ENCODE assay signal across 1 cellular context in the genomic region with DNA sequence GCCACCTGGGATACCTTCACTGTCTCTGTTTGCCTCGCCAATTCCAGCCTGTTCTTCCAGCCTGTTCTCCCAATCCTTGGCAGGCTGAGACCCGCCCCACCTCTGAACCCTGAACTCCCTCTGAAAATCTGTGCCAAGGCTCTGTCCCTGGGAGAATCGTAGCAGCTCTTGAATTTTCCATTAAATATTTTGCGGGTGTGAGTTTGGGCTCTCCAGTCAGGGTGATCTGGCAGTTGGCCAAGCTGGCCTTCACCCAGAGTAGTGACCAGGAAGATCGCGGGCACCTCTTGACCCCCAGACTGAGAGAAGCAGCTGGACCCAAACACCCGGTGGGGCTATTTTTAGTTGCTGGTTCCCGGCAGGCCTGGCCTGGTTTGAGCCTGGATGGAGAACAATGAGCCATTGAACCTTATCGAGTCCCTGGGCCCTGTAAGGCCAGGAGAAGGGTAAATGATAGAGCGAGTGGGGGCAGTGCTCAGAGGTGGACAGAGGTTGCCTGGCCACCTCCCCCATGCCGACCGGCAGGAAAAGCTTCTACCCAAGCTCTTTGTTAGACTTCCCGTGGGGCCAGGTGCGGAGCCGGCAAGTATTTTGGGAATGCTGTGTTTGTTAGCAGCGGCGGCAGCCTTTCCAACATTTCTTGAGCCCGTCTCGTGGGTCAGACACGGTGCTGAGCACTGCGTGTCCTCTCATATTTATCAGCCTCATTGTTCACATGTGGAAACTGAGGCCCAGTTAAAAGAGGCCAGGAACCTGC.
TF ChIP-seq lines count a peak whose summit lies in the region.

No MANE protein-coding gene starts in this region.

TF ChIP-seq in HepG2, 621 proteins besides CTCF, POLR2A, EP300 and RAD21 (continued from another document and continues in another):
- TF ChIP-seq, protein P1, sequence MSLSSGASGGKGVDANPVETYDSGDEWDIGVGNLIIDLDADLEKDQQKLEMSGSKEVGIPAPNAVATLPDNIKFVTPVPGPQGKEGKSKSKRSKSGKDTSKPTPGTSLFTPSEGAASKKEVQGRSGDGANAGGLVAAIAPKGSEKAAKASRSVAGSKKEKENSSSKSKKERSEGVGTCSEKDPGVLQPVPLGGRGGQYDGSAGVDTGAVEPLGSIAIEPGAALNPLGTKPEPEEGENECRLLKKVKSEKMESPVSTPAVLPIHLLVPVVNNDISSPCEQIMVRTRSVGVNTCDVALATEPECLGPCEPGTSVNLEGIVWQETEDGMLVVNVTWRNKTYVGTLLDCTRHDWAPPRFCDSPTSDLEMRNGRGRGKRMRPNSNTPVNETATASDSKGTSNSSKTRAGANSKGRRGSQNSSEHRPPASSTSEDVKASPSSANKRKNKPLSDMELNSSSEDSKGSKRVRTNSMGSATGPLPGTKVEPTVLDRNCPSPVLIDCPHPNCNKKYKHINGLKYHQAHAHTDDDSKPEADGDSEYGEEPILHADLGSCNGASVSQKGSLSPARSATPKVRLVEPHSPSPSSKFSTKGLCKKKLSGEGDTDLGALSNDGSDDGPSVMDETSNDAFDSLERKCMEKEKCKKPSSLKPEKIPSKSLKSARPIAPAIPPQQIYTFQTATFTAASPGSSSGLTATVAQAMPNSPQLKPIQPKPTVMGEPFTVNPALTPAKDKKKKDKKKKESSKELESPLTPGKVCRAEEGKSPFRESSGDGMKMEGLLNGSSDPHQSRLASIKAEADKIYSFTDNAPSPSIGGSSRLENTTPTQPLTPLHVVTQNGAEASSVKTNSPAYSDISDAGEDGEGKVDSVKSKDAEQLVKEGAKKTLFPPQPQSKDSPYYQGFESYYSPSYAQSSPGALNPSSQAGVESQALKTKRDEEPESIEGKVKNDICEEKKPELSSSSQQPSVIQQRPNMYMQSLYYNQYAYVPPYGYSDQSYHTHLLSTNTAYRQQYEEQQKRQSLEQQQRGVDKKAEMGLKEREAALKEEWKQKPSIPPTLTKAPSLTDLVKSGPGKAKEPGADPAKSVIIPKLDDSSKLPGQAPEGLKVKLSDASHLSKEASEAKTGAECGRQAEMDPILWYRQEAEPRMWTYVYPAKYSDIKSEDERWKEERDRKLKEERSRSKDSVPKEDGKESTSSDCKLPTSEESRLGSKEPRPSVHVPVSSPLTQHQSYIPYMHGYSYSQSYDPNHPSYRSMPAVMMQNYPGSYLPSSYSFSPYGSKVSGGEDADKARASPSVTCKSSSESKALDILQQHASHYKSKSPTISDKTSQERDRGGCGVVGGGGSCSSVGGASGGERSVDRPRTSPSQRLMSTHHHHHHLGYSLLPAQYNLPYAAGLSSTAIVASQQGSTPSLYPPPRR (CRISPR knock-in tag; IDR thresholded peaks at IDR 0.05; ENCODE audit: borderline replicate concordance) = peak; percentile 82; the same call in 1 of the 2 replicates
- TF ChIP-seq NFE2L2 (IDR thresholded peaks at IDR 0.05; ENCODE audit: low read length) (no peak), SYNCRIP (IDR thresholded peaks at IDR 0.05; ENCODE audit: insufficient read depth, low read depth, low read length) (no peak), TAF1 (CRISPR knock-in tag; IDR thresholded peaks at IDR 0.05) (peak; percentile 20; the same call in 1 of the 2 replicates), ZSCAN9 (CRISPR knock-in tag; IDR thresholded peaks at IDR 0.05; ENCODE audit: borderline replicate concordance) (peak; percentile 37; the same call in 1 of the 2 replicates), ZBTB21 (CRISPR knock-in tag; IDR thresholded peaks at IDR 0.05) (no peak), TCF12 (IDR thresholded peaks at IDR 0.05) (no peak), TCF12 (CRISPR knock-in tag; IDR thresholded peaks at IDR 0.05) (peak; percentile 71; the same call in 1 of the 2 replicates), TBL1XR1 (IDR thresholded peaks at IDR 0.05; ENCODE audit: borderline replicate concordance, low read length, partially characterized antibody) (peak; percentile 68), MYC (CRISPR knock-in tag; IDR thresholded peaks at IDR 0.05; ENCODE audit: borderline replicate concordance) (peak; percentile 69; the same call in 1 of the 2 replicates), PTBP1 (IDR thresholded peaks at IDR 0.05; ENCODE audit: low read depth, low read length, poor library complexity, severe bottlenecking) (no peak), ZNF44 (CRISPR knock-in tag; IDR thresholded peaks at IDR 0.05) (0 out of 2 replicates have a peak, but pooled peaks have one; percentile 81), MXI1 (IDR thresholded peaks at IDR 0.05; ENCODE audit: borderline replicate concordance, low read depth, low read length) (no peak), ELF3 (CRISPR knock-in tag; IDR thresholded peaks at IDR 0.05) (peak; percentile 79), DMAP1 (CRISPR knock-in tag; IDR thresholded peaks at IDR 0.05) (peak; percentile 73), RNF2 (conservative IDR thresholded peaks at IDR 0.05; ENCODE audit: low read depth) (no peak), ZNF510 (CRISPR knock-in tag; IDR thresholded peaks at IDR 0.05; ENCODE audit: low read depth) (0 out of 2 replicates have a peak, but pooled peaks have one; percentile 69), SALL2 (CRISPR knock-in tag; IDR thresholded peaks at IDR 0.05) (no peak), ZNF430 (CRISPR knock-in tag; IDR thresholded peaks at IDR 0.05) (peak; percentile 88), RCOR2 (CRISPR knock-in tag; IDR thresholded peaks at IDR 0.05) (peak; percentile 65; the same call in 1 of the 2 replicates), RBAK (CRISPR knock-in tag; IDR thresholded peaks at IDR 0.05) (no peak), KLF9 (CRISPR knock-in tag; IDR thresholded peaks at IDR 0.05; ENCODE audit: low read depth) (no peak), MED8 (CRISPR knock-in tag; IDR thresholded peaks at IDR 0.05; ENCODE audit: insufficient replicate concordance) (peak; percentile 67), ZNF263 (CRISPR knock-in tag; IDR thresholded peaks at IDR 0.05) (peak; percentile 27; the same call in 1 of the 2 replicates), CBFB (CRISPR knock-in tag; IDR thresholded peaks at IDR 0.05) (peak; percentile 40; the same call in 1 of the 2 replicates), ZNF563 (CRISPR knock-in tag; IDR thresholded peaks at IDR 0.05) (0 out of 2 replicates have a peak, but pooled peaks have one; percentile 39), ZNF451 (CRISPR knock-in tag; IDR thresholded peaks at IDR 0.05) (no peak), GPN1 (CRISPR knock-in tag; IDR thresholded peaks at IDR 0.05; ENCODE audit: borderline replicate concordance) (no peak), CBX1 (IDR thresholded peaks at IDR 0.05; ENCODE audit: low read depth) (peak; percentile 82), SAP130 (CRISPR knock-in tag; IDR thresholded peaks at IDR 0.05; ENCODE audit: low read depth) (peak; percentile 86), ZNF24 (IDR thresholded peaks at IDR 0.05) (no peak), MED1 (CRISPR knock-in tag; IDR thresholded peaks at IDR 0.05) (peak; percentile 95)
- TF ChIP-seq, protein P2, sequence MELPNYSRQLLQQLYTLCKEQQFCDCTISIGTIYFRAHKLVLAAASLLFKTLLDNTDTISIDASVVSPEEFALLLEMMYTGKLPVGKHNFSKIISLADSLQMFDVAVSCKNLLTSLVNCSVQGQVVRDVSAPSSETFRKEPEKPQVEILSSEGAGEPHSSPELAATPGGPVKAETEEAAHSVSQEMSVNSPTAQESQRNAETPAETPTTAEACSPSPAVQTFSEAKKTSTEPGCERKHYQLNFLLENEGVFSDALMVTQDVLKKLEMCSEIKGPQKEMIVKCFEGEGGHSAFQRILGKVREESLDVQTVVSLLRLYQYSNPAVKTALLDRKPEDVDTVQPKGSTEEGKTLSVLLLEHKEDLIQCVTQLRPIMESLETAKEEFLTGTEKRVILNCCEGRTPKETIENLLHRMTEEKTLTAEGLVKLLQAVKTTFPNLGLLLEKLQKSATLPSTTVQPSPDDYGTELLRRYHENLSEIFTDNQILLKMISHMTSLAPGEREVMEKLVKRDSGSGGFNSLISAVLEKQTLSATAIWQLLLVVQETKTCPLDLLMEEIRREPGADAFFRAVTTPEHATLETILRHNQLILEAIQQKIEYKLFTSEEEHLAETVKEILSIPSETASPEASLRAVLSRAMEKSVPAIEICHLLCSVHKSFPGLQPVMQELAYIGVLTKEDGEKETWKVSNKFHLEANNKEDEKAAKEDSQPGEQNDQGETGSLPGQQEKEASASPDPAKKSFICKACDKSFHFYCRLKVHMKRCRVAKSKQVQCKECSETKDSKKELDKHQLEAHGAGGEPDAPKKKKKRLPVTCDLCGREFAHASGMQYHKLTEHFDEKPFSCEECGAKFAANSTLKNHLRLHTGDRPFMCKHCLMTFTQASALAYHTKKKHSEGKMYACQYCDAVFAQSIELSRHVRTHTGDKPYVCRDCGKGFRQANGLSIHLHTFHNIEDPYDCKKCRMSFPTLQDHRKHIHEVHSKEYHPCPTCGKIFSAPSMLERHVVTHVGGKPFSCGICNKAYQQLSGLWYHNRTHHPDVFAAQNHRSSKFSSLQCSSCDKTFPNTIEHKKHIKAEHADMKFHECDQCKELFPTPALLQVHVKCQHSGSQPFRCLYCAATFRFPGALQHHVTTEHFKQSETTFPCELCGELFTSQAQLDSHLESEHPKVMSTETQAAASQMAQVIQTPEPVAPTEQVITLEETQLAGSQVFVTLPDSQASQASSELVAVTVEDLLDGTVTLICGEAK (IDR thresholded peaks at IDR 0.05) = no peak
- TF ChIP-seq, protein P2 (CRISPR knock-in tag; IDR thresholded peaks at IDR 0.05) = peak; percentile 30; the same call in 1 of the 2 replicates
- TF ChIP-seq, protein P3, sequence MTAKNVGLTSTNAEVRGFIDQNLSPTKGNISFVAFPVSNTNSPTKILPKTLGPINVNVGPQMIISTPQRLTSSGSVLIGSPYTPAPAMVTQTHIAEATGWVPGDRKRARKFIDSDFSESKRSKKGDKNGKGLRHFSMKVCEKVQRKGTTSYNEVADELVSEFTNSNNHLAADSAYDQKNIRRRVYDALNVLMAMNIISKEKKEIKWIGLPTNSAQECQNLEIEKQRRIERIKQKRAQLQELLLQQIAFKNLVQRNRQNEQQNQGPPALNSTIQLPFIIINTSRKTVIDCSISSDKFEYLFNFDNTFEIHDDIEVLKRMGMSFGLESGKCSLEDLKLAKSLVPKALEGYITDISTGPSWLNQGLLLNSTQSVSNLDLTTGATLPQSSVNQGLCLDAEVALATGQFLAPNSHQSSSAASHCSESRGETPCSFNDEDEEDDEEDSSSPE (CRISPR knock-in tag; IDR thresholded peaks at IDR 0.05) = no peak
- TF ChIP-seq, protein P4, sequence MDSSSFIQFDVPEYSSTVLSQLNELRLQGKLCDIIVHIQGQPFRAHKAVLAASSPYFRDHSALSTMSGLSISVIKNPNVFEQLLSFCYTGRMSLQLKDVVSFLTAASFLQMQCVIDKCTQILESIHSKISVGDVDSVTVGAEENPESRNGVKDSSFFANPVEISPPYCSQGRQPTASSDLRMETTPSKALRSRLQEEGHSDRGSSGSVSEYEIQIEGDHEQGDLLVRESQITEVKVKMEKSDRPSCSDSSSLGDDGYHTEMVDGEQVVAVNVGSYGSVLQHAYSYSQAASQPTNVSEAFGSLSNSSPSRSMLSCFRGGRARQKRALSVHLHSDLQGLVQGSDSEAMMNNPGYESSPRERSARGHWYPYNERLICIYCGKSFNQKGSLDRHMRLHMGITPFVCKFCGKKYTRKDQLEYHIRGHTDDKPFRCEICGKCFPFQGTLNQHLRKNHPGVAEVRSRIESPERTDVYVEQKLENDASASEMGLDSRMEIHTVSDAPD (CRISPR knock-in tag; IDR thresholded peaks at IDR 0.05) = peak; percentile 93
- TF ChIP-seq, protein P5, sequence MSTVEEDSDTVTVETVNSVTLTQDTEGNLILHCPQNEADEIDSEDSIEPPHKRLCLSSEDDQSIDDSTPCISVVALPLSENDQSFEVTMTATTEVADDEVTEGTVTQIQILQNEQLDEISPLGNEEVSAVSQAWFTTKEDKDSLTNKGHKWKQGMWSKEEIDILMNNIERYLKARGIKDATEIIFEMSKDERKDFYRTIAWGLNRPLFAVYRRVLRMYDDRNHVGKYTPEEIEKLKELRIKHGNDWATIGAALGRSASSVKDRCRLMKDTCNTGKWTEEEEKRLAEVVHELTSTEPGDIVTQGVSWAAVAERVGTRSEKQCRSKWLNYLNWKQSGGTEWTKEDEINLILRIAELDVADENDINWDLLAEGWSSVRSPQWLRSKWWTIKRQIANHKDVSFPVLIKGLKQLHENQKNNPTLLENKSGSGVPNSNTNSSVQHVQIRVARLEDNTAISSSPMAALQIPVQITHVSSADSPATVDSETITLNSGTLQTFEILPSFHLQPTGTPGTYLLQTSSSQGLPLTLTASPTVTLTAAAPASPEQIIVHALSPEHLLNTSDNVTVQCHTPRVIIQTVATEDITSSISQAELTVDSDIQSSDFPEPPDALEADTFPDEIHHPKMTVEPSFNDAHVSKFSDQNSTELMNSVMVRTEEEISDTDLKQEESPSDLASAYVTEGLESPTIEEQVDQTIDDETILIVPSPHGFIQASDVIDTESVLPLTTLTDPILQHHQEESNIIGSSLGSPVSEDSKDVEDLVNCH (CRISPR knock-in tag; IDR thresholded peaks at IDR 0.05) = no peak
